Comparison of ENCODE assay signal across 29 cellular contexts in genomic region chr4:71294301-71294700, GRCh38. TPM values are rescaled to one million over a fixed set of nuclear protein-coding genes. Genes with fewer than 3 reads are reported as not detected.
DNase-seq lines count a peak whose midpoint lies in the region; ATAC-seq, FAIRE-seq and TF ChIP-seq lines count a peak whose summit lies in the region.
"Had no signal": no experiment of that assay in that cellular context is flagged by ENCODE, and none has a peak within 500 bp of the region (broad histone marks: within the 10 kb centered on the region; RNA-seq: fewer than 3 reads in every experiment).

No MANE protein-coding gene starts in this region.

- H3K9me2 ChIP-seq in GM23248 (ENCODE audit: insufficient read depth) = no peaks in the 10 kb centered on the region

- in situ Hi-C loops in GM23248 (cut with MboI) = no loop called here

- H4K20me1 ChIP-seq in GM23248 (ENCODE audit: insufficient read depth) = no peaks in the 10 kb centered on the region
- H4K20me1 ChIP-seq in astrocyte (ENCODE audit: insufficient read depth, low read length) = no peaks in the 10 kb centered on the region

- no peak for ATAC-seq in GM19023 (IDR thresholded peaks at IDR 0.05; ENCODE audit: unreplicated experiment)
- ATAC-seq: HCT116, right lobe of liver, SK-N-SH treated with all-trans-retinoic acid at 6 μM for 48 hours had no signal

- H3K9ac ChIP-seq in GM23248 (no peak overlapping the region), astrocyte (ENCODE audit: low read length) (peak overlapping the region; percentile 24), subcutaneous abdominal adipose tissue (ENCODE audit: low read length in 5 of 5) (no peak overlapping the region)
- H3K9ac ChIP-seq: parathyroid adenoma had no signal

- H3K9me3 Mint-ChIP-seq in astrocyte (ENCODE audit: unreplicated experiment) = no peaks in the 10 kb centered on the region
- H3K9me3 Mint-ChIP-seq: activated CD4-positive, alpha-beta T cell treated with anti-CD3 and anti-CD28 coated beads, Interleukin-2, amount 10 ng/mL, durations not matched to agents 24 days and 14 days; CD8-positive, alpha-beta memory T cell; immature natural killer cell; natural killer cell treated with Interleukin-12 subunit alpha and Interleukin-12 subunit beta and Interleukin-15 and Interleukin-18, amount 100 ng/mL, for 72 hours had no signal

- no peak overlapping the region for H3K27ac Mint-ChIP-seq in astrocyte (ENCODE audit: unreplicated experiment)
- H3K27ac Mint-ChIP-seq: activated CD4-positive, alpha-beta T cell treated with anti-CD3 and anti-CD28 coated beads, Interleukin-2, amount 10 ng/mL, durations not matched to agents 24 days and 14 days; natural killer cell treated with Interleukin-12 subunit alpha and Interleukin-12 subunit beta and Interleukin-15 and Interleukin-18, amount 100 ng/mL, for 72 hours had no signal

- H3K4me1 ChIP-seq in GM23248 (ENCODE audit: insufficient read depth) (peaks cover 40% of the 10 kb centered on the region), astrocyte (ENCODE audit: insufficient read depth, low read length) (peaks cover 19% of the 10 kb centered on the region), subcutaneous abdominal adipose tissue (ENCODE audit: control insufficient read depth in 5 of 5, insufficient read depth in 5 of 5, low read length in 5 of 5) (peaks cover 0 to 16% (median 9%) of the 10 kb centered on the region in 5 donors)

- H3K9me3 ChIP-seq in GM23248 (ENCODE audit: low read depth) (no peaks in the 10 kb centered on the region), astrocyte (ENCODE audit: insufficient read depth, low read depth, low read length) (no peaks in the 10 kb centered on the region), subcutaneous abdominal adipose tissue (ENCODE audit: control insufficient read depth in 5 of 5, low read length in 5 of 5) (no peaks in the 10 kb centered on the region)
- H3K9me3 ChIP-seq: right lobe of liver, stomach, transverse colon had no signal

- H2AFZ ChIP-seq in GM23248 = no peak overlapping the region
- H2AFZ ChIP-seq in astrocyte (ENCODE audit: low read depth, low read length) = no peak overlapping the region
- H2AFZ ChIP-seq: parathyroid adenoma had no signal

- no peaks in the 10 kb centered on the region for H3K27me3 ChIP-seq in GM23248 (replicated peaks; ENCODE audit: insufficient read depth)
- no peaks in the 10 kb centered on the region for H3K27me3 ChIP-seq in astrocyte (ENCODE audit: insufficient read depth, low read length)
- H3K27me3 ChIP-seq in subcutaneous abdominal adipose tissue (ENCODE audit: control insufficient read depth in 5 of 5, insufficient read depth in 4 of 5, low read length in 5 of 5) = no peaks in the 10 kb centered on the region
- H3K27me3 ChIP-seq: right lobe of liver, stomach, transverse colon had no signal

- H3K4me3 ChIP-seq in GM23248 (0 out of 2 replicates have a peak overlapping the region, but pooled peaks have one; percentile 2), astrocyte (ENCODE audit: insufficient read depth, low read depth, low read length) (peak overlapping the region; percentile 21), subcutaneous abdominal adipose tissue (ENCODE audit: low read depth in 1 of 5, low read length in 5 of 5) (no peak overlapping the region)
- H3K4me3 ChIP-seq: right lobe of liver, stomach, transverse colon had no signal

- no peaks in the 10 kb centered on the region for H3K27me3 Mint-ChIP-seq in astrocyte (ENCODE audit: low read depth, unreplicated experiment)
- H3K27me3 Mint-ChIP-seq: CD8-positive, alpha-beta memory T cell; natural killer cell treated with Interleukin-12 subunit alpha and Interleukin-12 subunit beta and Interleukin-15 and Interleukin-18, amount 100 ng/mL, for 72 hours had no signal

- peaks cover 31% of the 10 kb centered on the region for H3F3A ChIP-seq in GM23248 (ENCODE audit: insufficient read depth)

- WGBS in GM23248 (ENCODE audit: low coverage in 1 of 2, low lambda C conversion rate in 2 of 2, missing lambda C conversion rate in 2 of 2), 2 experiments = 21% methylated on average over 3 of the region's 3 CpGs

- H3K36me3 ChIP-seq in GM23248 (ENCODE audit: low read depth) (no peaks in the 10 kb centered on the region), astrocyte (ENCODE audit: insufficient read depth, low read length) (no peaks in the 10 kb centered on the region), subcutaneous abdominal adipose tissue (ENCODE audit: control insufficient read depth in 5 of 5, insufficient read depth in 5 of 5, low read length in 5 of 5) (no peaks in the 10 kb centered on the region)
- H3K36me3 ChIP-seq: right lobe of liver, stomach, transverse colon had no signal

- H3K4me2 ChIP-seq in GM23248 (ENCODE audit: unreplicated experiment) (peak overlapping the region; percentile 36), astrocyte (ENCODE audit: low read length) (peak overlapping the region; percentile 55)

- FAIRE-seq in astrocyte (lab: Jason Lieb, UNC) (no peak), urothelium cell line (lab: Jason Lieb, UNC) (no peak)

- DNase-seq in GM23248 (peak; percentile 55), astrocyte (ENCODE audit: low read depth) (peak; percentile 66), glomerular visceral epithelial cell (ENCODE audit: extremely low spot score) (peak; percentile 19), urothelium cell line (ENCODE audit: low spot score) (no peak), NOMO-1 treated with dmso at 0.1 percent for 144 hours (lab: John Stamatoyannopoulos, UW; ENCODE audit: unreplicated experiment) (no peak)
- DNase-seq: activated CD4-positive, alpha-beta T cell treated with anti-CD3 and anti-CD28 coated beads, Interleukin-2, amount 10 ng/mL, durations not matched to agents 24 days and 14 days; activated naive CD4-positive, alpha-beta T cell; activated T-cell treated with anti-CD3 and anti-CD28 coated beads, Interleukin-2, amount 50 U/mL, for 48 hours; amygdala; CD8-positive, alpha-beta memory T cell; cerebellar nuclear complex; foreskin melanocyte; hippocampal formation; immature natural killer cell; Karpas-422; NCI-H1694; NCI-H526 treated with DMSO at 0.1 percent for 48 hours; right lobe of liver; stimulated activated CD4-positive, alpha-beta T cell treated with anti-CD3 and anti-CD28 coated beads, Interleukin-15, amount 100 ng/mL, for 24 hours; stomach; T-helper 2 cell; transverse colon had no signal

- H3K36me3 Mint-ChIP-seq in astrocyte (ENCODE audit: low read depth, unreplicated experiment) = no peaks in the 10 kb centered on the region
- H3K36me3 Mint-ChIP-seq: CD8-positive, alpha-beta memory T cell; immature natural killer cell; natural killer cell treated with Interleukin-12 subunit alpha and Interleukin-12 subunit beta and Interleukin-15 and Interleukin-18, amount 100 ng/mL, for 72 hours had no signal

- no peaks in the 10 kb centered on the region for H3K79me2 ChIP-seq in GM23248 (ENCODE audit: insufficient read depth)
- H3K79me2 ChIP-seq in astrocyte (ENCODE audit: insufficient read depth, low read length) = no peaks in the 10 kb centered on the region

- H3K4me3 Mint-ChIP-seq in astrocyte (ENCODE audit: unreplicated experiment) = no peak overlapping the region
- H3K4me3 Mint-ChIP-seq: activated CD4-positive, alpha-beta T cell treated with anti-CD3 and anti-CD28 coated beads, Interleukin-2, amount 10 ng/mL, durations not matched to agents 24 days and 14 days; CD8-positive, alpha-beta memory T cell; immature natural killer cell; natural killer cell treated with Interleukin-12 subunit alpha and Interleukin-12 subunit beta and Interleukin-15 and Interleukin-18, amount 100 ng/mL, for 72 hours had no signal

- TF ChIP-seq CTCF in astrocyte (IDR thresholded peaks at IDR 0.05; ENCODE audit: insufficient read depth, low read depth, low read length) = no peak

- peaks cover 9% of the 10 kb centered on the region for H3K4me1 Mint-ChIP-seq in astrocyte (ENCODE audit: low read depth, unreplicated experiment)
- H3K4me1 Mint-ChIP-seq: activated CD4-positive, alpha-beta T cell treated with anti-CD3 and anti-CD28 coated beads, Interleukin-2, amount 10 ng/mL, durations not matched to agents 24 days and 14 days had no signal

- peak overlapping the region; percentile 45 for H3K27ac ChIP-seq in GM23248
- peak overlapping the region; percentile 84 for H3K27ac ChIP-seq in astrocyte (ENCODE audit: low read depth, low read length)
- H3K27ac ChIP-seq in subcutaneous abdominal adipose tissue (ENCODE audit: low read depth, low read length) = peak overlapping the region; percentile 48
- H3K27ac ChIP-seq: parathyroid adenoma, right lobe of liver, RWPE1, stomach, transverse colon had no signal

RNA-seq across cellular contexts. Expression of gene SLC4A4, which starts 44.5 kb away (rescaled TPM):
- total RNA-seq in GM23248 (2014; rRNA removed; shearing (Covaris generic)) = 8.1 and 11.5 TPM in 2 replicates
- 7.2 and 7.9 TPM in 2 replicates for polyA plus RNA-seq in GM23248 (2016; fragmentation: Nextera tagmentation; extraction: Ambion mirVana)
- 3.0 and 3.7 TPM in 2 replicates for total RNA-seq in astrocyte

Comparison
In these comparisons a context has a peak if more than half of its experiments do, and no peak if none do; other contexts are left out.
1. DNase-seq: peak in GM23248 (single experiment), astrocyte (single experiment) and glomerular visceral epithelial cell (single experiment); none in urothelium cell line (single experiment) and NOMO-1 treated with dmso at 0.1 percent for 144 hours (single experiment).
2. H3K4me3 ChIP-seq: peak in GM23248 (single experiment) and astrocyte (single experiment); none in subcutaneous abdominal adipose tissue (0 of 5).
3. Peak in every context shown above with its lines, with median percentiles within 50 percentile points of each other: H3K27ac ChIP-seq.